22 cellular contexts compared by ENCODE assay signal in the genomic region with DNA sequence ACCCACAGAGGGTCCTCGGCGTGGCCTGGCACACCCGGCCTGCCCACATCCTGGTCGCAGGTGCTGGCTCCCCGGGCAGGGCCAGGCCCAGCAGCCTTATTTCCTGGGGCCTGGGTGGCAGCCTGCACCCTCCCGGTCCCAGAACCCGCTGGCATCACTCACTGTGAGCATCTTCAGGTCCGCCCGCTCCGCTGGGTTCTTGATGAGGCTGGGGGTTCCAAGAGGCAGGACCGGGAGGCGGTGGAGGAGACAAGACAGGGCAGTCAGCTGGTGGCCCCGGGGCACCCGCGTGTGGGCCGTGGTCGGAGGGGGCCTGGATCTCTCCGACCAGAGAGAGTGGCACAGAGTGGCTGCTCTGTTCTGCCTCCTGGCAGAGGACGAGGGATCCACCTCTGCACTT. TPM values are rescaled to one million over a fixed set of nuclear protein-coding genes. Genes with fewer than 3 reads are reported as not detected.
A peak's percentile ranks its signal among the peaks of the same experiment; 100 is the strongest.
DNase-seq lines count a peak whose midpoint lies in the region; ATAC-seq and TF ChIP-seq lines count a peak whose summit lies in the region.
"Had no signal": no experiment of that assay in that cellular context is flagged by ENCODE, and none has a peak within 500 bp of the region (broad histone marks: within the 10 kb centered on the region; RNA-seq: fewer than 3 reads in every experiment).

No MANE protein-coding gene starts in this region.

- no CpG with 5 or more reads among the region's 19 CpGs for WGBS in neuronal stem cell (ENCODE audit: extremely low coverage in 2 of 2, insufficient read length in 2 of 2, insufficient replicate concordance in 1 of 2), 2 donors

- peak overlapping the region; percentile 31 for H3K23ac ChIP-seq in neuronal stem cell (ENCODE audit: low read depth, low read length, poor library complexity)

- no peak overlapping the region for H2BK15ac ChIP-seq in neuronal stem cell (ENCODE audit: low read length)

- peak overlapping the region in 5 of 11 experiments; percentile 12 to 38 (median 20); a peak in 6 of 22 replicates for H3K4me2 ChIP-seq in BLaER1 treated with 17β-estradiol and CSF1 and Interleukin-3, amounts not matched to agents 10 nM and 100 nM
- H3K4me2 ChIP-seq in neuronal stem cell (ENCODE audit: insufficient read depth, low read length, poor library complexity, severe bottlenecking) = no peak overlapping the region
- H3K4me2 ChIP-seq: GM23338 had no signal

- peak overlapping the region in 6 of 11 experiments; percentile 18 to 44 (median 36); a peak in 5 of 22 replicates for H3K9ac ChIP-seq in BLaER1 treated with 17β-estradiol and CSF1 and Interleukin-3, amounts not matched to agents 10 nM and 100 nM
- peak overlapping the region; percentile 35 to 88 for H3K9ac ChIP-seq in colonic mucosa (ENCODE audit: low read depth in 2 of 2, low read length in 2 of 2)
- H3K9ac ChIP-seq in neuronal stem cell (ENCODE audit: low read depth, low read length, poor library complexity) = peak overlapping the region; percentile 44

- peak overlapping the region in 7 of 11 experiments; percentile 19 to 47 (median 29); a peak in 9 of 22 replicates for H3K27ac ChIP-seq in BLaER1 treated with 17β-estradiol and CSF1 and Interleukin-3, amounts not matched to agents 10 nM and 100 nM
- H3K27ac ChIP-seq in colonic mucosa = peak overlapping the region; percentile 91
- H3K27ac ChIP-seq in neuronal stem cell (replicated peaks; ENCODE audit: low read length) = no peak overlapping the region
- H3K27ac ChIP-seq in vagina = peak overlapping the region; percentile 6
- no peak overlapping the region for H3K27ac ChIP-seq in tibial artery

- H3K4me1 ChIP-seq in BLaER1 treated with 17β-estradiol and CSF1 and Interleukin-3, amounts not matched to agents 10 nM and 100 nM = peaks cover 19 to 59% (median 37%) of the 10 kb centered on the region in 10 experiments
- peaks cover 10% of the 10 kb centered on the region for H3K4me1 ChIP-seq in colonic mucosa
- H3K4me1 ChIP-seq in neuronal stem cell (ENCODE audit: control insufficient read depth in 2 of 2, insufficient read depth in 1 of 2, low read depth in 1 of 2, low read length in 2 of 2) = no peaks in the 10 kb centered on the region
- H3K4me1 ChIP-seq in vagina = peaks cover 19% of the 10 kb centered on the region
- H3K4me1 ChIP-seq in tibial artery = peaks cover 0 to 23% (median 17%) of the 10 kb centered on the region in 4 donors

- H2BK120ac ChIP-seq in neuronal stem cell (ENCODE audit: low read depth, low read length) = no peak overlapping the region

- no peak for TF ChIP-seq POLR2A in vagina (IDR thresholded peaks at IDR 0.05)

- no peak overlapping the region for H2AFZ ChIP-seq in neuronal stem cell (ENCODE audit: low read length)
- H2AFZ ChIP-seq: GM23338 had no signal

- H2AK5ac ChIP-seq in neuronal stem cell (ENCODE audit: low read depth, low read length) = no peak overlapping the region

- DNase-seq in colonic mucosa (no peak), neuronal stem cell (ENCODE audit: low spot score) (no peak), vagina (ENCODE audit: extremely low spot score in 2 of 2) (no peak), tibial artery (no peak)
- no peak for DNase-seq in stimulated activated naive CD8-positive, alpha-beta T cell treated with anti-CD3 and anti-CD28 coated beads, Interleukin-15, Interleukin-2, amounts not matched to agents 100 U/mL and 50 U/mL, for 24 hours
- DNase-seq: CD4-positive, alpha-beta T cell; CD8-positive, alpha-beta memory T cell; DMS 273 treated with DMSO at 0.1 percent for 48 hours; DMS79; EL; GDM1; H9 had no signal

- no peak overlapping the region for H2BK5ac ChIP-seq in neuronal stem cell (ENCODE audit: low read length)

- no peaks in the 10 kb centered on the region for H3K9me3 ChIP-seq in BLaER1 treated with 17β-estradiol and CSF1 and Interleukin-3, amounts not matched to agents 10 nM and 100 nM (replicated peaks in 1 of 11)
- H3K9me3 ChIP-seq in colonic mucosa (no peaks in the 10 kb centered on the region), neuronal stem cell (replicated peaks in 1 of 2; ENCODE audit: control insufficient read depth in 2 of 2, insufficient read depth in 1 of 2, low read depth in 1 of 2, low read length in 2 of 2) (peaks cover 4 to 11% of the 10 kb centered on the region in 2 donors), vagina (no peaks in the 10 kb centered on the region), tibial artery (no peaks in the 10 kb centered on the region)

- ATAC-seq in stimulated activated naive CD8-positive, alpha-beta T cell treated with anti-CD3 and anti-CD28 coated beads, Interleukin-15, Interleukin-2, amounts not matched to agents 100 U/mL and 50 U/mL, for 24 hours = no peak
- no peak for ATAC-seq in GM19351 (IDR thresholded peaks at IDR 0.05; ENCODE audit: unreplicated experiment)
- ATAC-seq: GM12878, GM23338, HCT116 had no signal

- H3K36me3 ChIP-seq in BLaER1 treated with 17β-estradiol and CSF1 and Interleukin-3, amounts not matched to agents 10 nM and 100 nM = peaks cover 48 to 92% (median 79%) of the 10 kb centered on the region in 11 experiments
- H3K36me3 ChIP-seq in colonic mucosa = no peaks in the 10 kb centered on the region
- peaks cover 40 to 92% of the 10 kb centered on the region in 2 donors for H3K36me3 ChIP-seq in neuronal stem cell (replicated peaks in 1 of 2; ENCODE audit: control insufficient read depth in 2 of 2, insufficient read depth in 2 of 2, low read length in 2 of 2)
- peaks cover 0 to 49% of the 10 kb centered on the region in 2 donors for H3K36me3 ChIP-seq in vagina
- H3K36me3 ChIP-seq in tibial artery = peaks cover 23 to 86% (median 56%) of the 10 kb centered on the region in 3 donors

- no peak for TF ChIP-seq CTCF in colonic mucosa (IDR thresholded peaks at IDR 0.05)
- no peak for TF ChIP-seq CTCF in vagina (IDR thresholded peaks at IDR 0.05)
- TF ChIP-seq CTCF in tibial artery (IDR thresholded peaks at IDR 0.05) = no peak

- no peak overlapping the region for H4K8ac ChIP-seq in neuronal stem cell (ENCODE audit: low read depth, low read length)

- H3K79me1 ChIP-seq in neuronal stem cell (ENCODE audit: low read depth, low read length) = peaks cover 4% of the 10 kb centered on the region

- no peaks in the 10 kb centered on the region for H3K27me3 ChIP-seq in BLaER1 treated with 17β-estradiol and CSF1 and Interleukin-3, amounts not matched to agents 10 nM and 100 nM
- H3K27me3 ChIP-seq in colonic mucosa (no peaks in the 10 kb centered on the region), neuronal stem cell (ENCODE audit: control insufficient read depth in 3 of 3, insufficient read depth in 3 of 3, low read depth in 1 of 3, low read length in 3 of 3) (no peaks in the 10 kb centered on the region), vagina (no peaks in the 10 kb centered on the region), tibial artery (no peaks in the 10 kb centered on the region)

- H3K14ac ChIP-seq in neuronal stem cell (ENCODE audit: low read length) = no peak overlapping the region

- H4K20me1 ChIP-seq in BLaER1 treated with 17β-estradiol and CSF1 and Interleukin-3, amounts not matched to agents 10 nM and 100 nM = peaks cover 0 to 37% (median 0%) of the 10 kb centered on the region in 11 experiments; a peak in 5 of 22 replicates

- no peak overlapping the region for H4K91ac ChIP-seq in neuronal stem cell (ENCODE audit: low read depth, low read length, poor library complexity)

- H3K18ac ChIP-seq in neuronal stem cell (ENCODE audit: low read length) = peak overlapping the region; percentile 28

- no peak overlapping the region for H2BK12ac ChIP-seq in neuronal stem cell (ENCODE audit: low read length)

- no peak overlapping the region for H3K4me3 ChIP-seq in BLaER1 treated with 17β-estradiol and CSF1 and Interleukin-3, amounts not matched to agents 10 nM and 100 nM
- H3K4me3 ChIP-seq in colonic mucosa = no peak overlapping the region
- H3K4me3 ChIP-seq in neuronal stem cell (ENCODE audit: low read length in 2 of 2) = no peak overlapping the region
- H3K4me3 ChIP-seq in vagina = no peak overlapping the region
- H3K4me3 ChIP-seq in tibial artery = no peak overlapping the region
- H3K4me3 ChIP-seq: GM12878, GM23338 had no signal

- no peak overlapping the region for H3K4ac ChIP-seq in neuronal stem cell (ENCODE audit: low read length)

- intact Hi-C loops in colonic mucosa (cut with DNase I) (no loop called here), vagina (cut with DNase I) (no loop called here), tibial artery (cut with DNase I; ENCODE audit: low total_unique reads) (no loop called here)

RNA-seq across cellular contexts. Expression of a gene that starts 27.6 kb away (rescaled TPM):
- total RNA-seq in colonic mucosa (100 to 1,000 TPM; 110 to 123 TPM), vagina (60.6 TPM)
- polyA plus RNA-seq in neuronal stem cell (2013, experiment 1 of 2) = 9.3 TPM
- 10.2 TPM for polyA plus RNA-seq in neuronal stem cell (2013, experiment 2 of 2)

RNA-seq across cellular contexts. Expression of a gene that starts 29.6 kb away (rescaled TPM):
- total RNA-seq in colonic mucosa = 100 to 1,000 TPM; 211 to 260 TPM
- 165 TPM for polyA plus RNA-seq in neuronal stem cell (2013, experiment 1 of 2)
- 164 TPM for polyA plus RNA-seq in neuronal stem cell (2013, experiment 2 of 2)
- total RNA-seq in vagina = 104 TPM

RNA-seq across cellular contexts. Expression of a gene that starts 59.1 kb away (rescaled TPM):
- total RNA-seq in colonic mucosa (1 to 10 TPM; 1.1 to 9.9 TPM), vagina (not detected)
- polyA plus RNA-seq in neuronal stem cell (2013, experiment 1 of 2) = 0.11 TPM
- 0.07 TPM for polyA plus RNA-seq in neuronal stem cell (2013, experiment 2 of 2)
- total RNA-seq: A172; A673; CD8-positive, alpha-beta memory T cell; GM12878; GM23338; H4 had no signal
- polyA plus RNA-seq: BJ, CD14-positive monocyte had no signal

Comparison
In these comparisons a context has a peak if more than half of its experiments do, and no peak if none do; other contexts are left out.
1. H3K27ac ChIP-seq: peak in BLaER1 treated with 17β-estradiol and CSF1 and Interleukin-3, amounts not matched to agents 10 nM and 100 nM (7 of 11), colonic mucosa (single experiment) and vagina (single experiment); none in neuronal stem cell (single experiment) and tibial artery (0 of 2).
2. Peak in every context shown above with its lines, with median percentiles within 50 percentile points of each other: H3K9ac ChIP-seq.